In genomic region chr7:150385884-150386283, GRCh38 we compare ENCODE assay signal across 10 cellular contexts. TPM values are rescaled to one million over a fixed set of nuclear protein-coding genes. Genes with fewer than 3 reads are reported as not detected.
DNase-seq lines count a peak whose midpoint lies in the region; ATAC-seq, FAIRE-seq and TF ChIP-seq lines count a peak whose summit lies in the region.
"Not testable (repeated sequence)": the region's sequence is repeated elsewhere in the genome, so short reads cannot be mapped to it uniquely, and the experiment has no call there.
"Had no signal": no experiment of that assay in that cellular context is flagged by ENCODE, and none has a peak within 500 bp of the region (broad histone marks: within the 10 kb centered on the region; RNA-seq: fewer than 3 reads in every experiment).

No MANE protein-coding gene starts in this region.

- peak overlapping the region; percentile 78 for H3K4me2 ChIP-seq in GM23338
- not testable (repeated sequence) for H3K4me2 ChIP-seq in K562 (ENCODE audit: insufficient read depth, low read length)

- H3K36me3 ChIP-seq in GM23338 (ENCODE audit: insufficient read depth); endocrine pancreas (ENCODE audit: control insufficient read depth, insufficient read depth, low read length); psoas muscle (ENCODE audit: insufficient read depth in 1 of 2, low read depth in 1 of 2): not testable (repeated sequence)
- peaks cover 41% of the 10 kb centered on the region; the same call in 2 of the 3 replicates for H3K36me3 ChIP-seq in K562 (ENCODE audit: control insufficient read depth, insufficient read depth, low read length)
- peaks cover 35% of the 10 kb centered on the region for H3K36me3 ChIP-seq in iPS-20b (ENCODE audit: insufficient read depth, low read depth, low read length)
- peaks cover 0 to 16% (median 0%) of the 10 kb centered on the region in 3 donors for H3K36me3 ChIP-seq in tibial nerve

- H3K4me1 ChIP-seq in GM23338 (ENCODE audit: insufficient read depth) (peaks cover 62% of the 10 kb centered on the region), K562 (replicated peaks in 1 of 2; ENCODE audit: control insufficient read depth in 2 of 2, insufficient read depth in 2 of 2, low read length in 2 of 2) (peaks cover 0 to 33% of the 10 kb centered on the region in 2 experiments; a peak in 3 of 5 replicates), iPS-20b (ENCODE audit: insufficient read depth, low read length) (peaks cover 41% of the 10 kb centered on the region), psoas muscle (peaks cover 32% of the 10 kb centered on the region), tibial nerve (peaks cover 0 to 72% (median 30%) of the 10 kb centered on the region in 4 donors)
- not testable (repeated sequence) for H3K4me1 ChIP-seq in endocrine pancreas (ENCODE audit: control insufficient read depth, insufficient read depth, low read length)

- 73% methylated on average over 6 of the region's 6 CpGs for WGBS in K562 (ENCODE audit: insufficient coverage, low coverage, missing lambda C conversion rate)
- 19 to 38% (median 23%) methylated on average over 6 of the region's 6 CpGs for WGBS in psoas muscle, 3 donors
- WGBS in tibial nerve, 2 donors, result 39 to 48% methylated on average over 6 of the region's 6 CpGs

- H3K79me2 ChIP-seq in GM23338 (replicated peaks; ENCODE audit: insufficient read depth) (peaks cover 55% of the 10 kb centered on the region), K562 (ENCODE audit: control insufficient read depth, insufficient read depth, low read length) (peaks cover 35% of the 10 kb centered on the region)

- intact Hi-C loops in K562 (cut with micrococcal nuclease), result not testable (repeated sequence)
- intact Hi-C loops in psoas muscle (cut with DNase I), result loop anchor here in 1 of 2 donors (10.0 kb wide), 1 partner anchor 101 kb away; no protein-coding TSS in a partner anchor

- H3K9me3 Mint-ChIP-seq in GM23338; natural killer cell treated with Interleukin-12 subunit alpha and Interleukin-12 subunit beta and Interleukin-15 and Interleukin-18, amount 100 ng/mL, for 72 hours: not testable (repeated sequence)

- not testable (repeated sequence) for H3K4me3 Mint-ChIP-seq in GM23338; natural killer cell treated with Interleukin-12 subunit alpha and Interleukin-12 subunit beta and Interleukin-15 and Interleukin-18, amount 100 ng/mL, for 72 hours

- TF ChIP-seq POLR2A in NB4 (IDR thresholded peaks at IDR 0.05; ENCODE audit: extremely low read depth, insufficient read length); K562 (conservative IDR thresholded peaks at IDR 0.05); tibial nerve (IDR thresholded peaks at IDR 0.05): not testable (repeated sequence)

- peaks cover 18% of the 10 kb centered on the region for H3F3A ChIP-seq in GM23338 (replicated peaks; ENCODE audit: low read depth)

- not testable (repeated sequence) for H3K9me2 ChIP-seq in GM23338 (ENCODE audit: insufficient read depth)

- CTCF ChIA-PET in K562 (lab: Yijun Ruan, JAX; ENCODE audit: low intra/inter-chr PET ratio), result not testable (repeated sequence)

- not testable (repeated sequence) for H3K9me3 ChIP-seq in K562 (replicated peaks; ENCODE audit: control insufficient read depth, insufficient read depth, low read depth, low read length); endocrine pancreas (ENCODE audit: control insufficient read depth, low read length); iPS-20b (ENCODE audit: insufficient read depth, low read depth, low read length); psoas muscle; tibial nerve

- in situ Hi-C loops in K562 (cut with MboI), result not testable (repeated sequence)

- H3K27ac ChIP-seq in GM23338 (ENCODE audit: low read depth) (peak overlapping the region; percentile 91), iPS-20b (ENCODE audit: low read length) (peak overlapping the region; percentile 16), psoas muscle (peak overlapping the region; percentile 53), tibial nerve (peak overlapping the region; percentile 64 to 97 (median 80))
- not testable (repeated sequence) for H3K27ac ChIP-seq in K562 (ENCODE audit: extremely low read depth, low read depth, low read length)

- POLR2A ChIA-PET in K562 (lab: Yijun Ruan, JAX), result interaction anchor here (1.0 to 3.0 kb wide), 8 partner anchors 8 to 28 kb away, joined by 3 to 17 read pairs (median 5); a partner anchor contains a TSS

- not testable (repeated sequence) for BruUV-seq in K562 (replicated peaks; lab: Mats Ljungman, UMichigan)

- not testable (repeated sequence) for TF ChIP-seq RAD21 in K562 (CRISPR knock-in tag; conservative IDR thresholded peaks at IDR 0.05 in 1 of 2, IDR thresholded peaks at IDR 0.05 in 1 of 2)

- not testable (repeated sequence) for H2AFZ ChIP-seq in GM23338; K562 (ENCODE audit: low read depth, low read length)

- peak overlapping the region; percentile 90 for H3K27ac Mint-ChIP-seq in GM23338
- H3K27ac Mint-ChIP-seq in natural killer cell treated with Interleukin-12 subunit alpha and Interleukin-12 subunit beta and Interleukin-15 and Interleukin-18, amount 100 ng/mL, for 72 hours, result not testable (repeated sequence)

- not testable (repeated sequence) for DNase-seq in GM23338 (ENCODE audit: low spot score); NB4 (ENCODE audit: low read depth); K562 (ENCODE audit: extremely low read depth in 1 of 4, low spot score in 3 of 4); psoas muscle; tibial nerve (ENCODE audit: low spot score in 2 of 2)
- peak; percentile 22 for DNase-seq in natural killer cell treated with Interleukin-12 subunit alpha and Interleukin-12 subunit beta and Interleukin-15 and Interleukin-18, amount 100 ng/mL, for 72 hours (ENCODE audit: low spot score)

- not testable (repeated sequence) for ATAC-seq in GM23338; K562; natural killer cell treated with Interleukin-12 subunit alpha and Interleukin-12 subunit beta and Interleukin-15 and Interleukin-18, amount 100 ng/mL, for 72 hours; psoas muscle

- not testable (repeated sequence) for H3K9me1 ChIP-seq in K562 (ENCODE audit: control insufficient read depth, insufficient read depth, low read length)

- not testable (repeated sequence) for H3K9ac ChIP-seq in K562 (ENCODE audit: insufficient read depth in 1 of 2, low read depth in 2 of 2, low read length in 2 of 2)
- peak overlapping the region; percentile 47 for H3K9ac ChIP-seq in endocrine pancreas (ENCODE audit: control insufficient read depth, insufficient read depth, low read length)
- H3K9ac ChIP-seq in iPS-20b (ENCODE audit: low read depth, low read length), result peak overlapping the region; percentile 78; the same call in 1 of the 2 replicates

- H3K27me3 ChIP-seq in GM23338 (ENCODE audit: insufficient read depth); K562 (ENCODE audit: control insufficient read depth in 2 of 2, insufficient read depth in 2 of 2, low read length in 2 of 2); endocrine pancreas (ENCODE audit: control insufficient read depth, insufficient read depth, low read length); iPS-20b (ENCODE audit: insufficient read depth, low read length); psoas muscle (ENCODE audit: insufficient read depth in 3 of 3, low read length in 2 of 3); tibial nerve: not testable (repeated sequence)

- not testable (repeated sequence) for H4K20me1 ChIP-seq in GM23338 (replicated peaks; ENCODE audit: insufficient read depth)
- peaks cover 24% of the 10 kb centered on the region; the same call in 1 of the 2 replicates for H4K20me1 ChIP-seq in K562 (replicated peaks; ENCODE audit: control insufficient read depth, insufficient read depth, low read length)

- peak; percentile 23 for FAIRE-seq in K562 (lab: Jason Lieb, UNC)

- not testable (repeated sequence) for H3K4me3 ChIP-seq in GM23338; K562; endocrine pancreas (ENCODE audit: control insufficient read depth, insufficient read depth, low read length); iPS-20b (ENCODE audit: low read length); psoas muscle; tibial nerve
- H3K4me3 ChIP-seq in NB4 (ENCODE audit: low read depth, low read length), result peak overlapping the region; percentile 40

- not testable (repeated sequence) for TF ChIP-seq CTCF in GM23338 (conservative IDR thresholded peaks at IDR 0.05; ENCODE audit: low read depth in 2 of 2); NB4 (IDR thresholded peaks at IDR 0.05; ENCODE audit: low read depth, low read length); K562 (IDR thresholded peaks at IDR 0.05 in 2 of 3, conservative IDR thresholded peaks at IDR 0.05 in 1 of 3; ENCODE audit: insufficient read depth in 2 of 3, low read depth in 1 of 3, low read length in 3 of 3); psoas muscle (IDR thresholded peaks at IDR 0.05); tibial nerve (IDR thresholded peaks at IDR 0.05)

- peaks cover 27% of the 10 kb centered on the region for H3K27me3 Mint-ChIP-seq in GM23338 (ENCODE audit: insufficient read depth, low read depth, poor library complexity)
- H3K27me3 Mint-ChIP-seq in natural killer cell treated with Interleukin-12 subunit alpha and Interleukin-12 subunit beta and Interleukin-15 and Interleukin-18, amount 100 ng/mL, for 72 hours, result not testable (repeated sequence)

- TF ChIP-seq EP300 in K562 (IDR thresholded peaks at IDR 0.05; ENCODE audit: low read length); tibial nerve (IDR thresholded peaks at IDR 0.05): not testable (repeated sequence)

- H3K36me3 Mint-ChIP-seq in GM23338 (ENCODE audit: low read depth), result peaks cover 58% of the 10 kb centered on the region
- H3K36me3 Mint-ChIP-seq in natural killer cell treated with Interleukin-12 subunit alpha and Interleukin-12 subunit beta and Interleukin-15 and Interleukin-18, amount 100 ng/mL, for 72 hours, result not testable (repeated sequence)

- peaks cover 61% of the 10 kb centered on the region for H3K4me1 Mint-ChIP-seq in GM23338
- not testable (repeated sequence) for H3K4me1 Mint-ChIP-seq in natural killer cell treated with Interleukin-12 subunit alpha and Interleukin-12 subunit beta and Interleukin-15 and Interleukin-18, amount 100 ng/mL, for 72 hours (ENCODE audit: low read depth in 2 of 2)

RNA-seq across cellular contexts. Expression of gene ZNF775, which starts 6.8 kb away (rescaled TPM):
- total RNA-seq in GM23338 (2014; rRNA removed; shearing (Covaris generic)), result 35.2 and 38.2 TPM in 2 replicates
- polyA plus RNA-seq in GM23338 (2016; fragmentation: Nextera tagmentation; extraction: Ambion mirVana), result 4.5 and 6.7 TPM in 2 replicates
- 3.1 and 10.5 TPM in 2 replicates for total RNA-seq in K562 (2011; cell fraction: chromatin; rRNA removed; ENCODE audit: low replicate concordance)
- total RNA-seq in K562 (2011; cell fraction: nucleolus; rRNA removed), result 12.0 and 14.7 TPM in 2 replicates
- 5.9 TPM in 2 replicates for total RNA-seq in K562 (2011; cell fraction: nucleoplasm; rRNA removed)
- total RNA-seq in K562 (2014; rRNA removed), result 18.6 and 21.8 TPM in 2 replicates
- 1.1 and 1.8 TPM in 2 replicates for total RNA-seq in K562 (2014; rRNA removed; fragmentation: Illumina TruSeq; extraction: Trizol)
- 5.5 and 5.7 TPM in 2 replicates for total RNA-seq in K562 (2015; rRNA removed; fragmentation: Illumina TruSeq; extraction: Trizol)
- 18.7 and 19.2 TPM in 2 replicates for total RNA-seq in K562 (2021)
- polyA plus RNA-seq in K562 (2011; rRNA removed), result 4.9 and 8.3 TPM in 2 replicates
- polyA plus RNA-seq in K562 (2011; cell fraction: cytosol; rRNA removed), result 7.9 and 29.5 TPM in 2 replicates
- polyA plus RNA-seq in K562 (2011; cell fraction: nucleus; rRNA removed), result 9.1 and 15.1 TPM in 2 replicates
- 11.8 and 13.9 TPM in 2 replicates for polyA plus RNA-seq in K562 (2012)
- polyA plus RNA-seq in K562 (2014; fragmentation: Illumina TruSeq; extraction: Trizol), result 1.5 and 3.5 TPM in 2 replicates
- under 1 TPM; 0.04 to 0.20 TPM for polyA plus RNA-seq in K562 (2014; fragmentation: Nextera tagmentation; extraction: Ambion mirVana)
- polyA plus RNA-seq in K562 (2014; rRNA removed), result 13.1 and 13.2 TPM in 2 replicates
- 1.3 and 1.6 TPM in 2 replicates for polyA minus RNA-seq in K562 (2011; rRNA and poly(A)+ RNA removed)
- 7.2 and 17.1 TPM in 2 replicates for polyA minus RNA-seq in K562 (2011; cell fraction: cytosol; rRNA and poly(A)+ RNA removed)
- 4.3 and 5.3 TPM in 2 replicates for polyA minus RNA-seq in K562 (2011; cell fraction: nucleus; rRNA and poly(A)+ RNA removed)
- total RNA-seq in natural killer cell treated with Interleukin-12 subunit alpha and Interleukin-12 subunit beta and Interleukin-15 and Interleukin-18, amount 100 ng/mL, for 72 hours, result 1 to 10 TPM; 4.0 to 5.1 TPM
- total RNA-seq in psoas muscle, result 1 to 10 TPM; 1.6 to 3.2 (median 2.8) TPM
- 1 to 10 TPM; 2.6 to 3.8 (median 3.7) TPM for polyA plus RNA-seq in psoas muscle
- total RNA-seq in tibial nerve, result 10 to 100 TPM in 2 of 4 donors, 1 to 10 TPM in 2; 5.9 to 14.3 (median 11.6) TPM

RNA-seq across cellular contexts. Expression of gene REPIN1, which starts 17.3 kb away (rescaled TPM):
- 143 and 156 TPM in 2 replicates for total RNA-seq in GM23338 (2014; rRNA removed; shearing (Covaris generic))
- polyA plus RNA-seq in GM23338 (2016; fragmentation: Nextera tagmentation; extraction: Ambion mirVana), result 29.2 and 29.8 TPM in 2 replicates
- total RNA-seq in K562 (2011; cell fraction: chromatin; rRNA removed; ENCODE audit: low replicate concordance), result 109 and 296 TPM in 2 replicates
- 251 and 260 TPM in 2 replicates for total RNA-seq in K562 (2011; cell fraction: nucleolus; rRNA removed)
- 183 and 184 TPM in 2 replicates for total RNA-seq in K562 (2011; cell fraction: nucleoplasm; rRNA removed)
- 212 and 268 TPM in 2 replicates for total RNA-seq in K562 (2014; rRNA removed)
- total RNA-seq in K562 (2014; rRNA removed; fragmentation: Illumina TruSeq; extraction: Trizol), result 46.9 and 56.8 TPM in 2 replicates
- 94.0 and 99.6 TPM in 2 replicates for total RNA-seq in K562 (2015; rRNA removed; fragmentation: Illumina TruSeq; extraction: Trizol)
- total RNA-seq in K562 (2021), result 277 and 283 TPM in 2 replicates
- polyA plus RNA-seq in K562 (2011; rRNA removed), result 130 and 189 TPM in 2 replicates
- 210 and 322 TPM in 2 replicates for polyA plus RNA-seq in K562 (2011; cell fraction: cytosol; rRNA removed)
- 461 and 543 TPM in 2 replicates for polyA plus RNA-seq in K562 (2011; cell fraction: nucleus; rRNA removed)
- 186 and 202 TPM in 2 replicates for polyA plus RNA-seq in K562 (2012)
- 94.3 and 120 TPM in 2 replicates for polyA plus RNA-seq in K562 (2014; fragmentation: Illumina TruSeq; extraction: Trizol)
- polyA plus RNA-seq in K562 (2014; fragmentation: Nextera tagmentation; extraction: Ambion mirVana), result 10 to 100 TPM in 1 of 2 experiments, 1 to 10 TPM in 1; 8.1 to 11.0 TPM
- polyA plus RNA-seq in K562 (2014; rRNA removed), result 209 and 237 TPM in 2 replicates
- polyA minus RNA-seq in K562 (2011; rRNA and poly(A)+ RNA removed), result 65.6 and 71.9 TPM in 2 replicates
- polyA minus RNA-seq in K562 (2011; cell fraction: cytosol; rRNA and poly(A)+ RNA removed), result 96.6 and 122 TPM in 2 replicates
- 81.0 and 130 TPM in 2 replicates for polyA minus RNA-seq in K562 (2011; cell fraction: nucleus; rRNA and poly(A)+ RNA removed)
- 10 to 100 TPM; 53.9 to 84.2 TPM for total RNA-seq in natural killer cell treated with Interleukin-12 subunit alpha and Interleukin-12 subunit beta and Interleukin-15 and Interleukin-18, amount 100 ng/mL, for 72 hours
- 100 to 1,000 TPM; 112 to 212 (median 137) TPM for total RNA-seq in psoas muscle
- polyA plus RNA-seq in psoas muscle, result 100 to 1,000 TPM in 1 of 3 donors, 10 to 100 TPM in 2; 80.2 to 133 (median 83.2) TPM
- 10 to 100 TPM; 65.8 to 70.2 (median 68.3) TPM for total RNA-seq in tibial nerve

RNA-seq across cellular contexts. Expression of gene RARRES2, which starts 44.5 kb away (rescaled TPM):
- 164 and 169 TPM in 2 replicates for total RNA-seq in GM23338 (2014; rRNA removed; shearing (Covaris generic))
- 314 and 317 TPM in 2 replicates for polyA plus RNA-seq in GM23338 (2016; fragmentation: Nextera tagmentation; extraction: Ambion mirVana)
- not detected in 2 replicates for total RNA-seq in K562 (2011; cell fraction: chromatin; rRNA removed; ENCODE audit: low replicate concordance)
- total RNA-seq in K562 (2011; cell fraction: nucleolus; rRNA removed), result not detected in 2 replicates
- not detected in 2 replicates for total RNA-seq in K562 (2011; cell fraction: nucleoplasm; rRNA removed)
- total RNA-seq in K562 (2014; rRNA removed), result not detected in 2 replicates
- total RNA-seq in K562 (2014; rRNA removed; fragmentation: Illumina TruSeq; extraction: Trizol), result not detected in 2 replicates
- total RNA-seq in K562 (2015; rRNA removed; fragmentation: Illumina TruSeq; extraction: Trizol), result not detected in 2 replicates
- 1.7 and 1.8 TPM in 2 replicates for total RNA-seq in K562 (2021)
- 0.11 TPM in 1 of 2 replicates, not detected in the other for polyA plus RNA-seq in K562 (2011; rRNA removed)
- 0.51 and 0.55 TPM in 2 replicates for polyA plus RNA-seq in K562 (2011; cell fraction: cytosol; rRNA removed)
- 0.13 and 0.26 TPM in 2 replicates for polyA plus RNA-seq in K562 (2011; cell fraction: nucleus; rRNA removed)
- polyA plus RNA-seq in K562 (2012), result 0.21 and 0.33 TPM in 2 replicates
- polyA plus RNA-seq in K562 (2014; fragmentation: Illumina TruSeq; extraction: Trizol), result not detected in 2 replicates
- polyA plus RNA-seq in K562 (2014; fragmentation: Nextera tagmentation; extraction: Ambion mirVana), result not detected
- 0.23 TPM in 1 of 2 replicates, not detected in the other for polyA plus RNA-seq in K562 (2014; rRNA removed)
- polyA minus RNA-seq in K562 (2011; rRNA and poly(A)+ RNA removed), result not detected in 2 replicates
- polyA minus RNA-seq in K562 (2011; cell fraction: cytosol; rRNA and poly(A)+ RNA removed), result not detected in 2 replicates
- not detected in 2 replicates for polyA minus RNA-seq in K562 (2011; cell fraction: nucleus; rRNA and poly(A)+ RNA removed)
- total RNA-seq in natural killer cell treated with Interleukin-12 subunit alpha and Interleukin-12 subunit beta and Interleukin-15 and Interleukin-18, amount 100 ng/mL, for 72 hours, result not detected
- 10 to 100 TPM in 2 of 4 donors, 1 to 10 TPM in 2; 4.1 to 17.9 (median 8.7) TPM for total RNA-seq in psoas muscle
- 1 to 10 TPM; 6.3 to 7.7 (median 7.3) TPM for polyA plus RNA-seq in psoas muscle
- 100 to 1,000 TPM; 172 to 382 (median 375) TPM for total RNA-seq in tibial nerve
- total RNA-seq: CD4-positive, alpha-beta T cell; PC-9 had no signal
